Comparison of ENCODE assay signal across 10 cellular contexts in genomic region chr17:36934144-36934758, GRCh38. TPM values are rescaled to one million over a fixed set of nuclear protein-coding genes. Genes with fewer than 3 reads are reported as not detected.
DNase-seq lines count a peak whose midpoint lies in the region; ATAC-seq and TF ChIP-seq lines count a peak whose summit lies in the region.
"Had no signal": no experiment of that assay in that cellular context is flagged by ENCODE, and none has a peak within 500 bp of the region (broad histone marks: within the 10 kb centered on the region; RNA-seq: fewer than 3 reads in every experiment).

No MANE protein-coding gene starts in this region.

- DNase-seq in Caco-2 (no peak), ecto neural progenitor cell (ENCODE audit: low spot score) (peak; percentile 77), neural crest cell (ENCODE audit: low read depth, low spot score) (no peak), DMS79 treated with DMSO at 0.1 percent for 48 hours (lab: John Stamatoyannopoulos, UW) (no peak), GF-D8 (lab: John Stamatoyannopoulos, UW) (no peak)
- DNase-seq: OCI-M1 had no signal

- H3K36me3 Mint-ChIP-seq in Caco-2 (ENCODE audit: insufficient read depth, unreplicated experiment), result no peaks in the 10 kb centered on the region
- peaks cover 2% of the 10 kb centered on the region for H3K36me3 Mint-ChIP-seq in IgD-negative memory B cell
- no peaks in the 10 kb centered on the region for H3K36me3 Mint-ChIP-seq in neural crest cell (ENCODE audit: low read depth)

- H3K9me3 ChIP-seq in Caco-2, result no peaks in the 10 kb centered on the region

- CTCF ChIA-PET in Caco-2 (lab: Charles Lee), result no interaction called here

- TF ChIP-seq CTCF in Caco-2 (IDR thresholded peaks at IDR 0.05; ENCODE audit: insufficient read depth in 1 of 2, low read depth in 1 of 2, low read length in 1 of 2, severe bottlenecking in 1 of 2, unreplicated experiment in 1 of 2) (peak in 1 of 2 experiments; percentile 14), neural crest cell (conservative IDR thresholded peaks at IDR 0.05) (no peak)

- H3K27me3 Mint-ChIP-seq in Caco-2 (ENCODE audit: insufficient read depth, unreplicated experiment) (peaks cover 60% of the 10 kb centered on the region), IgD-negative memory B cell (peaks cover 84% of the 10 kb centered on the region), neural crest cell (ENCODE audit: low read depth) (peaks cover 100% of the 10 kb centered on the region)

- ATAC-seq in HG03280 (IDR thresholded peaks at IDR 0.05; ENCODE audit: unreplicated experiment), result no peak

- peaks cover 13% of the 10 kb centered on the region for H3K4me1 Mint-ChIP-seq in Caco-2 (ENCODE audit: low read depth, unreplicated experiment)
- peaks cover 9 to 35% (median 27%) of the 10 kb centered on the region in 3 donors for H3K4me1 Mint-ChIP-seq in IgD-negative memory B cell
- peaks cover 51% of the 10 kb centered on the region for H3K4me1 Mint-ChIP-seq in neural crest cell

- peaks cover 23% of the 10 kb centered on the region for H3K4me1 ChIP-seq in Caco-2

- no peaks in the 10 kb centered on the region for H3K9me3 Mint-ChIP-seq in Caco-2 (ENCODE audit: unreplicated experiment)
- peaks cover 0 to 7% (median 0%) of the 10 kb centered on the region in 3 donors for H3K9me3 Mint-ChIP-seq in IgD-negative memory B cell
- no peaks in the 10 kb centered on the region for H3K9me3 Mint-ChIP-seq in neural crest cell

- H3K27ac Mint-ChIP-seq in Caco-2 (ENCODE audit: unreplicated experiment) (no peak overlapping the region), IgD-negative memory B cell (peak overlapping the region; percentile 85 to 96 (median 93)), neural crest cell (ENCODE audit: unreplicated experiment) (no peak overlapping the region)

- intact Hi-C loops in Caco-2 (cut with micrococcal nuclease; ENCODE audit: unreplicated experiment), result loop anchor here (10.0 kb wide), 1 partner anchor 111 kb away; no protein-coding TSS in a partner anchor

- H3K27me3 ChIP-seq in Caco-2 (replicated peaks; ENCODE audit: control insufficient read depth, insufficient read depth, low read length), result peaks cover 32% of the 10 kb centered on the region

- peak overlapping the region; percentile 36 for H3K4me3 ChIP-seq in Caco-2 (ENCODE audit: low read depth, low read length)

- no peaks in the 10 kb centered on the region for H3K36me3 ChIP-seq in Caco-2 (ENCODE audit: control insufficient read depth, insufficient read depth, low read length)

- POLR2A ChIA-PET in Caco-2 (lab: Charles Lee), result no interaction called here

- BruUV-seq in Caco-2 (replicated peaks; lab: Mats Ljungman, UMichigan), result no TSS peak

- peak overlapping the region; percentile 83 for H3K4me3 Mint-ChIP-seq in Caco-2 (ENCODE audit: unreplicated experiment)
- H3K4me3 Mint-ChIP-seq in IgD-negative memory B cell, result peak overlapping the region in 2 of 4 donors; percentile 74 to 80
- H3K4me3 Mint-ChIP-seq in neural crest cell, result peak overlapping the region; percentile 74

RNA-seq across cellular contexts. Expression of gene LHX1, which starts 3.0 kb away (rescaled TPM):
- 0.37 TPM in 1 of 2 replicates, not detected in the other for total RNA-seq in Caco-2 (2022)
- polyA plus RNA-seq in IgD-negative memory B cell, result not detected
- total RNA-seq in neural crest cell, result 0.43 and 1.1 TPM in 2 replicates
- total RNA-seq: pulmonary artery endothelial cell, subcutaneous adipose tissue had no signal

RNA-seq across cellular contexts. Expression of gene AATF, which starts 14.5 kb away (rescaled TPM):
- total RNA-seq in Caco-2 (2022), result 81.7 and 87.6 TPM in 2 replicates
- 98.0 TPM for polyA plus RNA-seq in IgD-negative memory B cell
- 68.3 and 68.7 TPM in 2 replicates for total RNA-seq in neural crest cell

Comparison
In these comparisons a context has a peak if more than half of its experiments do, and no peak if none do; other contexts are left out.
1. H3K27ac Mint-ChIP-seq: peak in IgD-negative memory B cell (3 of 3); none in Caco-2 (single experiment) and neural crest cell (single experiment).